In the genomic region with DNA sequence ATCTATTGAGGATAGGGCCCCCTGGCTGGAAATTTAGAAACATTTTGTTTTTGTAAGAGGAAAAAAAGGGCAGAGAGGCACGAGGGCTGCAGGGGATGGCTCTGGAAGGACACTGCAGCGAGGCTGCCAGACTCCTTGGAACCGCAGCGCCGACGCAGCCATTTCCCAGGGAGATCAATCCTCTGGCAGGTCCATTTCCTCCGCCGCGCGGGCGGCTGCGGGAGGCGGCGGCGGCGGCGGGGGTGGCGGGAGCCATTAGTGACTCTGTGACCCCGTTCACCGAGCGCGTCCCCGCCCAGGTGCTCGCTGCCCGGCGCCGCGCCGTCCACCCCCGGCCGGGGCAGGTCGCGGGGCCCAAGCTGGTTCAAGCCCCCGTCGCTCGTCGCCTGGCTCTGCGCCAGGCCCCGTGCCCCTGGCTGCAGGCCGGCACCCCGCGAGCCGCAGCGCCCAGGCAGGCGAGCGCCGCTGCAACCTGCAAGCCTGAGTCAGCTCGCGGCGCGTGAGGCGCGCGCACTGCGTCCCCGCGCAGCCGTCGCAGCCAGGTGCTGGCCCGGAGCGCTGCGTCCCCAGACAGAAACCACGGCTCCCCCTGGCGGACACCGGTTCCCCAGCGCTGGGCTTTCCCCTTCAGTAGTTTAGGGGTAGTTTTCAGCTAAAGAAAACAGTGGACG, we compare ENCODE assay signal across 8 cellular contexts.
DNase-seq lines count a peak whose midpoint lies in the region; ATAC-seq and TF ChIP-seq lines count a peak whose summit lies in the region.

No MANE protein-coding gene starts in this region.

- no peaks in the 10 kb centered on the region for H3K79me2 ChIP-seq in PC-9 (ENCODE audit: low read depth)

- H3K4me2 ChIP-seq in PC-9 = peak overlapping the region; percentile 93

- POLR2A ChIA-PET in PC-9 (lab: Charles Lee; ENCODE audit: unreplicated experiment) = interaction anchor here (0.5 to 0.7 kb wide), 2 partner anchors 189 to 331 kb away, joined by 3 to 4 read pairs; no protein-coding TSS in a partner anchor

- no peaks in the 10 kb centered on the region for H3K9me3 Mint-ChIP-seq in natural killer cell

- H3K4me3 ChIP-seq in PC-9 (peak overlapping the region; percentile 64; the same call in 1 of the 2 replicates), fibroblast of mammary gland (ENCODE audit: control insufficient read depth, low read depth, low read length) (peak overlapping the region; percentile 37)

- TF ChIP-seq CTCF in PC-9 (conservative IDR thresholded peaks at IDR 0.05) (peak; percentile 91), fibroblast of mammary gland (conservative IDR thresholded peaks at IDR 0.05; ENCODE audit: control insufficient read depth, insufficient read depth, low read depth, low read length) (peak; percentile 76), natural killer cell (IDR thresholded peaks at IDR 0.05) (peak; percentile 82)

- BruUV-seq in PC-9 (replicated peaks; lab: Mats Ljungman, UMichigan) = no TSS peak

- H3K9me3 ChIP-seq in PC-9 (ENCODE audit: insufficient read depth, low read depth) = no peaks in the 10 kb centered on the region

- H3K4me1 Mint-ChIP-seq in natural killer cell = peaks cover 24 to 29% of the 10 kb centered on the region in 2 donors

- no peaks in the 10 kb centered on the region for H3K36me3 ChIP-seq in PC-9 (ENCODE audit: low read depth)

- H3F3A ChIP-seq in PC-9 (ENCODE audit: insufficient read depth, low read depth) = no peaks in the 10 kb centered on the region

- H4K20me1 ChIP-seq in PC-9 (ENCODE audit: insufficient read depth) = no peaks in the 10 kb centered on the region

- no peaks in the 10 kb centered on the region for H3K27me3 ChIP-seq in PC-9 (ENCODE audit: insufficient read depth, low read depth)

- H3K27ac ChIP-seq in PC-9 = 0 out of 2 replicates have a peak overlapping the region, but pooled peaks have one; percentile 13

- peaks cover 8% of the 10 kb centered on the region in 2 donors for H3K27me3 Mint-ChIP-seq in natural killer cell (ENCODE audit: low read depth in 2 of 2)

- H3K27ac Mint-ChIP-seq in natural killer cell = peak overlapping the region; percentile 52 to 85

- intact Hi-C loops in PC-9 (cut with micrococcal nuclease; ENCODE audit: unreplicated experiment) (loop anchor here (1.0 to 2.0 kb wide), 2 partner anchors 190 to 606 kb away; no protein-coding TSS in a partner anchor), natural killer cell (cut with micrococcal nuclease) (loop anchor here (1.0 to 10.0 kb wide), 4 partner anchors 190 to 606 kb away; a partner anchor contains a TSS)

- no peaks in the 10 kb centered on the region for H3K9me2 ChIP-seq in PC-9 (ENCODE audit: insufficient read depth)

- H2AFZ ChIP-seq in PC-9 = peak overlapping the region; percentile 93

- no peaks in the 10 kb centered on the region for H3K36me3 Mint-ChIP-seq in natural killer cell

- CTCF ChIA-PET in PC-9 (lab: Charles Lee) = interaction anchor here (0.6 to 2.3 kb wide), 5 partner anchors 120 to 344 kb away, joined by 3 to 14 read pairs (median 3); no protein-coding TSS in a partner anchor

- H3K4me1 ChIP-seq in PC-9 (replicated peaks; ENCODE audit: insufficient read depth) = peaks cover 16% of the 10 kb centered on the region

- DNase-seq in DMS153 (lab: John Stamatoyannopoulos, UW) (peak; percentile 55), HuH-7 (ENCODE audit: low spot score) (peak; percentile 82), PC-9 (peak; percentile 64 to 85), activated T-helper 1 cell treated with Interleukin-2 at 50 U/mL for 16 hours (ENCODE audit: low read depth) (peak; percentile 86), fibroblast of mammary gland (ENCODE audit: low read depth) (peak; percentile 79), natural killer cell (peak; percentile 92)
- DNase-seq in stimulated activated naive CD4-positive, alpha-beta T cell treated with Interleukin-2 at 50 U/mL for 16 hours (lab: John Stamatoyannopoulos, UW) = peak; percentile 90

- H3K4me3 Mint-ChIP-seq in natural killer cell = peak overlapping the region; percentile 88

- peak; percentile 90 for ATAC-seq in GM21515 (IDR thresholded peaks at IDR 0.05; ENCODE audit: unreplicated experiment)
- ATAC-seq in natural killer cell = peak; percentile 92 to 96 (median 96)

Comparison
In these comparisons a context has a peak if more than half of its experiments do, and no peak if none do; other contexts are left out.
1. Peak in every context shown above with its lines: DNase-seq, ATAC-seq, H3K4me3 ChIP-seq and H3K27ac ChIP-seq.